13 cellular contexts compared by ENCODE assay signal in genomic region chr12:57133916-57134315, GRCh38. TPM values are rescaled to one million over a fixed set of nuclear protein-coding genes. Genes with fewer than 3 reads are reported as not detected.
DNase-seq lines count a peak whose midpoint lies in the region; ATAC-seq and TF ChIP-seq lines count a peak whose summit lies in the region.
"Had no signal": no experiment of that assay in that cellular context is flagged by ENCODE, and none has a peak within 500 bp of the region (broad histone marks: within the 10 kb centered on the region; RNA-seq: fewer than 3 reads in every experiment).

No MANE protein-coding gene starts in this region.

- no peak for TF ChIP-seq CTCF in fibroblast of lung (conservative IDR thresholded peaks at IDR 0.05 in 1 of 2, IDR thresholded peaks at IDR 0.05 in 1 of 2; ENCODE audit: low read depth in 1 of 2, low read length in 2 of 2)
- no peak for TF ChIP-seq CTCF in thoracic aorta (IDR thresholded peaks at IDR 0.05)

- H3K9ac ChIP-seq in fibroblast of lung (ENCODE audit: insufficient read depth, low read length): peak overlapping the region; percentile 7

- H3K36me3 ChIP-seq in fibroblast of lung (ENCODE audit: control insufficient read depth, insufficient read depth, low read length) (peaks cover 8% of the 10 kb centered on the region), muscle layer of duodenum (ENCODE audit: control insufficient read depth in 1 of 2, insufficient read depth in 2 of 2, low read length in 2 of 2) (peaks cover 0 to 10% of the 10 kb centered on the region in 2 donors), thoracic aorta (peaks cover 8% of the 10 kb centered on the region)
- H3K36me3 ChIP-seq: SJCRH30 had no signal

- no peak for ATAC-seq in thoracic aorta (ENCODE audit: insufficient number of reproducible peaks, low FRiP score, low read depth)
- ATAC-seq in HG03108 (IDR thresholded peaks at IDR 0.05; ENCODE audit: unreplicated experiment): no peak
- ATAC-seq in GM18870 (IDR thresholded peaks at IDR 0.05; ENCODE audit: unreplicated experiment): no peak
- ATAC-seq: activated CD4-positive, alpha-beta T cell treated with anti-CD3 and anti-CD28 coated beads for 36 hours; stimulated activated naive CD8-positive, alpha-beta T cell treated with anti-CD3 and anti-CD28 coated beads, Interleukin-15, Interleukin-2, amounts not matched to agents 100 U/mL and 50 U/mL, for 24 hours had no signal

- peak overlapping the region; percentile 69 for H3K4me2 ChIP-seq in fibroblast of lung (ENCODE audit: extremely low read depth, insufficient read depth, low read length)

- H3K27me3 ChIP-seq in fibroblast of lung (ENCODE audit: control insufficient read depth, insufficient read depth, low read length) (no peaks in the 10 kb centered on the region), muscle layer of duodenum (ENCODE audit: low read depth, low read length) (no peaks in the 10 kb centered on the region), thoracic aorta (replicated peaks; ENCODE audit: insufficient read depth) (no peaks in the 10 kb centered on the region)
- H3K27me3 ChIP-seq: SJCRH30 had no signal

- H3K9me3 ChIP-seq in fibroblast of lung (ENCODE audit: control insufficient read depth, insufficient read depth, low read depth, low read length) (no peaks in the 10 kb centered on the region), muscle layer of duodenum (ENCODE audit: control insufficient read depth in 1 of 2, low read length in 2 of 2) (no peaks in the 10 kb centered on the region), thoracic aorta (no peaks in the 10 kb centered on the region)
- H3K9me3 ChIP-seq: SJCRH30 had no signal

- H3K79me2 ChIP-seq in fibroblast of lung (ENCODE audit: control insufficient read depth, insufficient read depth, low read length): peaks cover 91% of the 10 kb centered on the region

- H3K4me3 ChIP-seq in fibroblast of lung (replicated peaks in 1 of 4; ENCODE audit: control extremely low read depth in 1 of 4, insufficient read depth in 1 of 4, low read depth in 3 of 4, low read length in 4 of 4) (peak overlapping the region in 2 of 4 experiments; percentile 29 to 46), muscle layer of duodenum (ENCODE audit: low read depth in 1 of 2, low read length in 2 of 2) (no peak overlapping the region), thoracic aorta (peak overlapping the region; percentile 94)
- H3K4me3 ChIP-seq: SJCRH30 had no signal

- H3K4me1 ChIP-seq in fibroblast of lung (ENCODE audit: control insufficient read depth, extremely low read depth, insufficient read depth, low read length) (peaks cover 65% of the 10 kb centered on the region), muscle layer of duodenum (ENCODE audit: control insufficient read depth in 1 of 2, insufficient read depth in 2 of 2, low read length in 2 of 2) (peaks cover 38 to 74% of the 10 kb centered on the region in 2 donors), thoracic aorta (ENCODE audit: control insufficient read depth in 1 of 2, low read depth in 2 of 2) (peaks cover 74 to 88% of the 10 kb centered on the region in 2 donors)

- peak; percentile 1 for DNase-seq in HuH-7.5 (ENCODE audit: low spot score)
- no peak for DNase-seq in fibroblast of lung (ENCODE audit: low read depth in 2 of 2)
- no peak for DNase-seq in thoracic aorta (ENCODE audit: low spot score)
- DNase-seq in NOMO-1 (lab: John Stamatoyannopoulos, UW; ENCODE audit: unreplicated experiment in 2 of 2): no peak
- DNase-seq in T-helper 2 cell: no peak
- DNase-seq: activated CD4-positive, alpha-beta T cell treated with anti-CD3 and anti-CD28 coated beads for 36 hours; activated naive CD8-positive, alpha-beta T cell treated with anti-CD3 and anti-CD28 coated beads, Interleukin-2, amount 10 ng/mL, durations not matched to agents 7 days and 5 days; erythroblast; stimulated activated naive CD8-positive, alpha-beta T cell treated with anti-CD3 and anti-CD28 coated beads, Interleukin-15, Interleukin-2, amounts not matched to agents 100 U/mL and 50 U/mL, for 24 hours had no signal

- H3K27ac ChIP-seq in fibroblast of lung (ENCODE audit: insufficient read depth, low read length) (peak overlapping the region; percentile 85), muscle layer of duodenum (ENCODE audit: low read length) (peak overlapping the region; percentile 69), thoracic aorta (peak overlapping the region; percentile 80 to 99)

- no peaks in the 10 kb centered on the region for H4K20me1 ChIP-seq in fibroblast of lung (ENCODE audit: control insufficient read depth, extremely low read depth, insufficient read depth, low read length)

- no peak overlapping the region for H2AFZ ChIP-seq in fibroblast of lung (ENCODE audit: low read length)

RNA-seq across cellular contexts. Expression of gene LRP1, which starts 5.6 kb away (rescaled TPM):
- total RNA-seq in fibroblast of lung (377 and 464 TPM in 2 replicates), thoracic aorta (100 to 1,000 TPM; 663 to 755 TPM)
- 92.2 and 96.9 TPM in 2 replicates for polyA plus RNA-seq in fibroblast of lung
- 209 and 246 TPM in 2 replicates for polyA plus RNA-seq in fibroblast of lung (2012)
- polyA minus RNA-seq in fibroblast of lung (ENCODE audit: low replicate concordance): 1,375 and 1,576 TPM in 2 replicates

RNA-seq across cellular contexts. Expression of gene LRP1-AS, which starts 13.5 kb away (rescaled TPM):
- total RNA-seq in fibroblast of lung (not detected in 2 replicates), thoracic aorta (not detected)
- polyA plus RNA-seq in fibroblast of lung: not detected in 2 replicates
- not detected in 2 replicates for polyA plus RNA-seq in fibroblast of lung (2012)
- not detected in 2 replicates for polyA minus RNA-seq in fibroblast of lung (ENCODE audit: low replicate concordance)
- total RNA-seq: activated CD4-positive, alpha-beta T cell treated with anti-CD3 and anti-CD28 coated beads for 36 hours; activated naive CD8-positive, alpha-beta T cell treated with anti-CD3 and anti-CD28 coated beads, Interleukin-2, amount 10 ng/mL, durations not matched to agents 7 days and 5 days had no signal

RNA-seq across cellular contexts. Expression of gene STAT6, which starts 22.8 kb away (rescaled TPM):
- total RNA-seq in fibroblast of lung (90.4 and 103 TPM in 2 replicates), thoracic aorta (100 to 1,000 TPM; 133 to 185 TPM)
- polyA plus RNA-seq in fibroblast of lung: 116 and 123 TPM in 2 replicates
- 99.4 and 116 TPM in 2 replicates for polyA plus RNA-seq in fibroblast of lung (2012)
- polyA minus RNA-seq in fibroblast of lung (ENCODE audit: low replicate concordance): 235 and 253 TPM in 2 replicates

RNA-seq across cellular contexts. Expression of gene NAB2, which starts 45.0 kb away (rescaled TPM):
- total RNA-seq in fibroblast of lung: 39.6 and 62.7 TPM in 2 replicates
- 31.3 and 34.6 TPM in 2 replicates for polyA plus RNA-seq in fibroblast of lung
- polyA plus RNA-seq in fibroblast of lung (2012): 36.6 and 43.5 TPM in 2 replicates
- polyA minus RNA-seq in fibroblast of lung (ENCODE audit: low replicate concordance): 47.8 and 72.4 TPM in 2 replicates
- total RNA-seq in thoracic aorta: 10 to 100 TPM; 30.5 to 39.3 TPM

RNA-seq across cellular contexts. Expression of gene NEMP1, which starts 55.3 kb away (rescaled TPM):
- total RNA-seq in fibroblast of lung (7.7 and 8.4 TPM in 2 replicates), thoracic aorta (1 to 10 TPM; 6.6 to 6.9 TPM)
- polyA plus RNA-seq in fibroblast of lung: 11.1 and 17.6 TPM in 2 replicates
- polyA plus RNA-seq in fibroblast of lung (2012): 4.9 and 8.4 TPM in 2 replicates
- 4.9 and 17.5 TPM in 2 replicates for polyA minus RNA-seq in fibroblast of lung (ENCODE audit: low replicate concordance)
